In genomic region chr22:29882716-29883044, GRCh38 we compare ENCODE assay signal across 1 cellular context.
TF ChIP-seq lines count a peak whose summit lies in the region.

No MANE protein-coding gene starts in this region.

TF ChIP-seq in GM23338, 12 proteins besides CTCF, POLR2A, EP300 and RAD21 (continued from another document):
- TF ChIP-seq ZNF462 (CRISPR knock-in tag; IDR thresholded peaks at IDR 0.05) (no peak), CREB1 (CRISPR knock-in tag; IDR thresholded peaks at IDR 0.05; ENCODE audit: low read depth) (no peak), EZH2phosphoT487 (IDR thresholded peaks at IDR 0.05; ENCODE audit: unreplicated experiment) (no peak), ZNF114 (CRISPR knock-in tag; IDR thresholded peaks at IDR 0.05) (no peak), NANOG (IDR thresholded peaks at IDR 0.05; ENCODE audit: borderline replicate concordance) (no peak), ETS1 (IDR thresholded peaks at IDR 0.05) (no peak), ZNF331 (CRISPR knock-in tag; IDR thresholded peaks at IDR 0.05; ENCODE audit: low read depth) (no peak), STAT1 (IDR thresholded peaks at IDR 0.05; ENCODE audit: unreplicated experiment) (no peak), JUNB (IDR thresholded peaks at IDR 0.05; ENCODE audit: unreplicated experiment) (no peak), EZH2 (IDR thresholded peaks at IDR 0.05; ENCODE audit: low read depth, unreplicated experiment) (no peak), REST (IDR thresholded peaks at IDR 0.05; ENCODE audit: unreplicated experiment) (no peak)
